2 cellular contexts compared by ENCODE assay signal in the genomic region with DNA sequence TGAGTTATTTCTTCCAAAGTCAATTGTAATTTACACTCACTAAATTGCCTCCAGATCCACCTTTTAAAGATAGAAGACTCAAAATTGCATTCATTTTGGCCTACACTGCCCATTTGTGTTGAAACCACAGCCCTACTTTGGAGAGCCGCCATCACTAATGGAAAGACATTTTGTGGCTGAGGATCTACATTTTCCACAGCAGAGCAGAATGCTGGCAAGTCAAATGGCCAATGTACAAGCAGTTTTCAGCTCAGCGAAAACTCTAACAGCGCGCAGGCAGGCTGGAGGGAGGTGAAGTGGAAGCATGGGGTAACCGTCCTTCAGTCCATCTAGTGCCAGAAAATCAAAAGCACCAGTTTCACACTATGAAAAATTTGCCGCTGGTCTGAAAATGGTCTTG.
TF ChIP-seq lines count a peak whose summit lies in the region.

No MANE protein-coding gene starts in this region.

TF ChIP-seq in HCT116, 20 proteins besides CTCF, POLR2A, EP300 and RAD21 (continued from another document):
- TF ChIP-seq, protein P1, sequence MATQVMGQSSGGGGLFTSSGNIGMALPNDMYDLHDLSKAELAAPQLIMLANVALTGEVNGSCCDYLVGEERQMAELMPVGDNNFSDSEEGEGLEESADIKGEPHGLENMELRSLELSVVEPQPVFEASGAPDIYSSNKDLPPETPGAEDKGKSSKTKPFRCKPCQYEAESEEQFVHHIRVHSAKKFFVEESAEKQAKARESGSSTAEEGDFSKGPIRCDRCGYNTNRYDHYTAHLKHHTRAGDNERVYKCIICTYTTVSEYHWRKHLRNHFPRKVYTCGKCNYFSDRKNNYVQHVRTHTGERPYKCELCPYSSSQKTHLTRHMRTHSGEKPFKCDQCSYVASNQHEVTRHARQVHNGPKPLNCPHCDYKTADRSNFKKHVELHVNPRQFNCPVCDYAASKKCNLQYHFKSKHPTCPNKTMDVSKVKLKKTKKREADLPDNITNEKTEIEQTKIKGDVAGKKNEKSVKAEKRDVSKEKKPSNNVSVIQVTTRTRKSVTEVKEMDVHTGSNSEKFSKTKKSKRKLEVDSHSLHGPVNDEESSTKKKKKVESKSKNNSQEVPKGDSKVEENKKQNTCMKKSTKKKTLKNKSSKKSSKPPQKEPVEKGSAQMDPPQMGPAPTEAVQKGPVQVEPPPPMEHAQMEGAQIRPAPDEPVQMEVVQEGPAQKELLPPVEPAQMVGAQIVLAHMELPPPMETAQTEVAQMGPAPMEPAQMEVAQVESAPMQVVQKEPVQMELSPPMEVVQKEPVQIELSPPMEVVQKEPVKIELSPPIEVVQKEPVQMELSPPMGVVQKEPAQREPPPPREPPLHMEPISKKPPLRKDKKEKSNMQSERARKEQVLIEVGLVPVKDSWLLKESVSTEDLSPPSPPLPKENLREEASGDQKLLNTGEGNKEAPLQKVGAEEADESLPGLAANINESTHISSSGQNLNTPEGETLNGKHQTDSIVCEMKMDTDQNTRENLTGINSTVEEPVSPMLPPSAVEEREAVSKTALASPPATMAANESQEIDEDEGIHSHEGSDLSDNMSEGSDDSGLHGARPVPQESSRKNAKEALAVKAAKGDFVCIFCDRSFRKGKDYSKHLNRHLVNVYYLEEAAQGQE (IDR thresholded peaks at IDR 0.05; ENCODE audit: low read depth): no peak
- TF ChIP-seq SIN3A (IDR thresholded peaks at IDR 0.05; ENCODE audit: low read depth): no peak
- TF ChIP-seq EZH2phosphoT487 (IDR thresholded peaks at IDR 0.05; ENCODE audit: borderline replicate concordance): no peak
- no peak for TF ChIP-seq TCF7L2 (IDR thresholded peaks at IDR 0.05; ENCODE audit: borderline replicate concordance, extremely low read depth, insufficient read depth, insufficient read length)
- TF ChIP-seq EGR1 (IDR thresholded peaks at IDR 0.05; ENCODE audit: low read depth): no peak
- TF ChIP-seq YY1 (IDR thresholded peaks at IDR 0.05; ENCODE audit: extremely low read depth, insufficient replicate concordance, low read depth, low read length): no peak
- TF ChIP-seq FOSL1 (IDR thresholded peaks at IDR 0.05; ENCODE audit: low read depth): no peak
- no peak for TF ChIP-seq JUND (IDR thresholded peaks at IDR 0.05)
- TF ChIP-seq POLR2AphosphoS5 (IDR thresholded peaks at IDR 0.05; ENCODE audit: low read depth, low read length): no peak
- TF ChIP-seq ZFX (IDR thresholded peaks at IDR 0.05): no peak
- no peak for TF ChIP-seq SRF (IDR thresholded peaks at IDR 0.05; ENCODE audit: low read depth)
- TF ChIP-seq CBX3 (IDR thresholded peaks at IDR 0.05; ENCODE audit: low read depth): no peak
- TF ChIP-seq ZNF274 (IDR thresholded peaks at IDR 0.05; ENCODE audit: low read depth, low read length): no peak
- TF ChIP-seq, protein P2, sequence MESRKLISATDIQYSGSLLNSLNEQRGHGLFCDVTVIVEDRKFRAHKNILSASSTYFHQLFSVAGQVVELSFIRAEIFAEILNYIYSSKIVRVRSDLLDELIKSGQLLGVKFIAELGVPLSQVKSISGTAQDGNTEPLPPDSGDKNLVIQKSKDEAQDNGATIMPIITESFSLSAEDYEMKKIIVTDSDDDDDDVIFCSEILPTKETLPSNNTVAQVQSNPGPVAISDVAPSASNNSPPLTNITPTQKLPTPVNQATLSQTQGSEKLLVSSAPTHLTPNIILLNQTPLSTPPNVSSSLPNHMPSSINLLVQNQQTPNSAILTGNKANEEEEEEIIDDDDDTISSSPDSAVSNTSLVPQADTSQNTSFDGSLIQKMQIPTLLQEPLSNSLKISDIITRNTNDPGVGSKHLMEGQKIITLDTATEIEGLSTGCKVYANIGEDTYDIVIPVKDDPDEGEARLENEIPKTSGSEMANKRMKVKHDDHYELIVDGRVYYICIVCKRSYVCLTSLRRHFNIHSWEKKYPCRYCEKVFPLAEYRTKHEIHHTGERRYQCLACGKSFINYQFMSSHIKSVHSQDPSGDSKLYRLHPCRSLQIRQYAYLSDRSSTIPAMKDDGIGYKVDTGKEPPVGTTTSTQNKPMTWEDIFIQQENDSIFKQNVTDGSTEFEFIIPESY (IDR thresholded peaks at IDR 0.05; ENCODE audit: extremely low read depth, insufficient replicate concordance, low read length): no peak
- no peak for TF ChIP-seq SP1 (IDR thresholded peaks at IDR 0.05; ENCODE audit: low read depth)
- TF ChIP-seq MAX (IDR thresholded peaks at IDR 0.05): no peak
- TF ChIP-seq, protein P3, sequence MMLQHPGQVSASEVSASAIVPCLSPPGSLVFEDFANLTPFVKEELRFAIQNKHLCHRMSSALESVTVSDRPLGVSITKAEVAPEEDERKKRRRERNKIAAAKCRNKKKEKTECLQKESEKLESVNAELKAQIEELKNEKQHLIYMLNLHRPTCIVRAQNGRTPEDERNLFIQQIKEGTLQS (IDR thresholded peaks at IDR 0.05): no peak
- TF ChIP-seq ELF1 (IDR thresholded peaks at IDR 0.05; ENCODE audit: borderline replicate concordance, low read depth): no peak
- no peak for TF ChIP-seq EZH2 (IDR thresholded peaks at IDR 0.05)

TF ChIP-seq in GM23338, 12 proteins besides CTCF, POLR2A, EP300 and RAD21 (continued from another document):
- TF ChIP-seq, protein P1 (IDR thresholded peaks at IDR 0.05; ENCODE audit: unreplicated experiment): no peak
- TF ChIP-seq JUNB (IDR thresholded peaks at IDR 0.05; ENCODE audit: unreplicated experiment) (no peak), STAT1 (IDR thresholded peaks at IDR 0.05; ENCODE audit: unreplicated experiment) (no peak), EZH2phosphoT487 (IDR thresholded peaks at IDR 0.05; ENCODE audit: unreplicated experiment) (no peak), NANOG (IDR thresholded peaks at IDR 0.05; ENCODE audit: borderline replicate concordance) (no peak), CREB1 (CRISPR knock-in tag; IDR thresholded peaks at IDR 0.05; ENCODE audit: low read depth) (no peak), POLR2AphosphoS5 (IDR thresholded peaks at IDR 0.05; ENCODE audit: low read depth) (no peak), ZNF462 (CRISPR knock-in tag; IDR thresholded peaks at IDR 0.05) (no peak), EZH2 (IDR thresholded peaks at IDR 0.05; ENCODE audit: low read depth, unreplicated experiment) (no peak)
